In genomic region chr2:110115291-110116032, GRCh38 we compare ENCODE assay signal across 8 cellular contexts. TPM values are rescaled to one million over a fixed set of nuclear protein-coding genes. Genes with fewer than 3 reads are reported as not detected.
DNase-seq lines count a peak whose midpoint lies in the region; ATAC-seq, FAIRE-seq and TF ChIP-seq lines count a peak whose summit lies in the region.

Gene MALL (minus strand): TSS chr2:110115822. CDS start chr2:110115792, 30 bp downstream.

- peaks cover 6% of the 10 kb centered on the region for H3K79me2 ChIP-seq in SK-N-SH (ENCODE audit: insufficient read depth)

- H3K9ac ChIP-seq in SK-N-SH (no peak within 1 kb of the TSS), rectal smooth muscle tissue (ENCODE audit: low read length) (peak within 1 kb of the TSS; percentile 56)

- no peak within 1 kb of the TSS for H3K4me2 ChIP-seq in SK-N-SH

- TF ChIP-seq CTCF in SK-N-SH (IDR thresholded peaks at IDR 0.05), result no peak
- no peak for TF ChIP-seq CTCF in heart left ventricle (IDR thresholded peaks at IDR 0.05)

- H3F3A ChIP-seq in SK-N-SH (replicated peaks; ENCODE audit: insufficient read depth), result no peaks in the 10 kb centered on the region

- no peak for TF ChIP-seq RAD21 in SK-N-SH (IDR thresholded peaks at IDR 0.05; ENCODE audit: low read length)

- WGBS in SK-N-SH (ENCODE audit: low lambda C conversion rate), result 52% methylated on average over 32 of the region's 62 CpGs
- 6 to 16% (median 8%) methylated on average over 61 to 62 of the region's 62 CpGs for whole genome bisulfite sequencing in heart left ventricle, 4 donors

- FAIRE-seq in GM19239 (lab: Jason Lieb, UNC), result no peak

- CTCF ChIA-PET in SK-N-SH (lab: Yijun Ruan, JAX), result interaction anchor here (0.7 to 2.2 kb wide), 7 partner anchors 9 to 42 kb away, joined by 3 to 7 read pairs (median 4); no protein-coding TSS in a partner anchor

- peak; percentile 43 to 78 (median 72) for ATAC-seq in heart left ventricle
- no peak for ATAC-seq in HG02623 (IDR thresholded peaks at IDR 0.05; ENCODE audit: unreplicated experiment)
- ATAC-seq in HG02852 (IDR thresholded peaks at IDR 0.05; ENCODE audit: unreplicated experiment), result no peak

- no peaks in the 10 kb centered on the region for H4K20me1 ChIP-seq in SK-N-SH (ENCODE audit: insufficient read depth)

- POLR2A ChIA-PET in SK-N-SH (lab: Yijun Ruan, JAX), result no interaction called here

- peak within 1 kb of the TSS in 1 of 2 experiments; percentile 27; a peak in 2 of 4 replicates for H3K27ac ChIP-seq in SK-N-SH (ENCODE audit: low read depth in 2 of 2, low read length in 1 of 2)
- H3K27ac ChIP-seq in heart left ventricle, result peak within 1 kb of the TSS; percentile 37 to 88 (median 84)
- H3K27ac ChIP-seq in rectal smooth muscle tissue (ENCODE audit: low read depth, low read length), result peak within 1 kb of the TSS; percentile 55

- intact Hi-C loops in heart left ventricle (cut with DNase I), result loop anchor here in 5 of 10 donors (1.0 to 5.0 kb wide), 3 partner anchors 9 to 42 kb away; no protein-coding TSS in a partner anchor

- no peak for TF ChIP-seq EP300 in SK-N-SH (IDR thresholded peaks at IDR 0.05; ENCODE audit: borderline replicate concordance in 1 of 2, low read depth in 1 of 2, low read length in 1 of 2)

- H3K4me1 ChIP-seq in SK-N-SH (ENCODE audit: control insufficient read depth in 1 of 2, insufficient read depth in 2 of 2, low read depth in 1 of 2, low read length in 1 of 2) (peaks cover 0 to 8% of the 10 kb centered on the region in 2 experiments; a peak in 3 of 4 replicates), heart left ventricle (peaks cover 0 to 46% (median 22%) of the 10 kb centered on the region in 12 donors), rectal smooth muscle tissue (ENCODE audit: control insufficient read depth, insufficient read depth, low read length) (peaks cover 2% of the 10 kb centered on the region)

- peaks cover 0 to 2% of the 10 kb centered on the region in 2 experiments for H3K36me3 ChIP-seq in SK-N-SH (replicated peaks in 1 of 2; ENCODE audit: control insufficient read depth in 1 of 2, insufficient read depth in 2 of 2, low read length in 1 of 2)
- no peaks in the 10 kb centered on the region for H3K36me3 ChIP-seq in heart left ventricle
- no peaks in the 10 kb centered on the region for H3K36me3 ChIP-seq in rectal smooth muscle tissue (ENCODE audit: control insufficient read depth, insufficient read depth, low read length)

- H3K9me3 ChIP-seq in SK-N-SH (no peaks in the 10 kb centered on the region), heart left ventricle (peaks cover 0 to 4% (median 0%) of the 10 kb centered on the region in 12 donors)

- H3K4me3 ChIP-seq in SK-N-SH (ENCODE audit: low read depth in 2 of 2, low read length in 1 of 2) (peak within 1 kb of the TSS; percentile 6 to 35; a peak in 3 of 4 replicates), heart left ventricle (peak within 1 kb of the TSS; percentile 20 to 69 (median 56)), rectal smooth muscle tissue (ENCODE audit: low read length) (peak within 1 kb of the TSS; percentile 61)

- DNase-seq in EL (peak; percentile 26), SK-N-SH (peak; percentile 75), heart left ventricle (peak in 2 of 5 donors; percentile 59 to 65), GM19239 (ENCODE audit: insufficient read length, low spot score) (no peak)
- DNase-seq in central memory CD4-positive, alpha-beta T cell, result no peak

- H3K9me2 ChIP-seq in SK-N-SH, result no peaks in the 10 kb centered on the region

- H3K27me3 ChIP-seq in SK-N-SH (ENCODE audit: insufficient read depth) (no peaks in the 10 kb centered on the region), heart left ventricle (peaks cover 0 to 27% (median 17%) of the 10 kb centered on the region in 9 donors), rectal smooth muscle tissue (ENCODE audit: control insufficient read depth, insufficient read depth, low read length) (peaks cover 23% of the 10 kb centered on the region)

- H2AFZ ChIP-seq in SK-N-SH (ENCODE audit: low read depth), result peak within 1 kb of the TSS; percentile 59

- TF ChIP-seq POLR2A in heart left ventricle (IDR thresholded peaks at IDR 0.05), result peak in 1 of 2 donors; percentile 51

TF ChIP-seq in SK-N-SH, 30 proteins besides CTCF, POLR2A, EP300 and RAD21:
- no peak for TF ChIP-seq USF2 (IDR thresholded peaks at IDR 0.05; ENCODE audit: borderline replicate concordance, low read depth, low read length)
- no peak for TF ChIP-seq ZBTB33 (IDR thresholded peaks at IDR 0.05; ENCODE audit: borderline replicate concordance, low read depth)
- no peak for TF ChIP-seq CHD2 (IDR thresholded peaks at IDR 0.05; ENCODE audit: low read length, partially characterized antibody)
- no peak for TF ChIP-seq RCOR1 (IDR thresholded peaks at IDR 0.05; ENCODE audit: low read length)
- TF ChIP-seq TEAD4 (IDR thresholded peaks at IDR 0.05; ENCODE audit: borderline replicate concordance, insufficient read depth), result no peak
- no peak for TF ChIP-seq JUND (IDR thresholded peaks at IDR 0.05)
- no peak for TF ChIP-seq RXRA (IDR thresholded peaks at IDR 0.05; ENCODE audit: borderline replicate concordance, low read depth)
- TF ChIP-seq NRF1 (IDR thresholded peaks at IDR 0.05; ENCODE audit: low read depth, low read length), result no peak
- no peak for TF ChIP-seq MAX (IDR thresholded peaks at IDR 0.05; ENCODE audit: low read depth)

RNA-seq across cellular contexts. Expression of gene MALL, which starts in this region (rescaled TPM):
- 1.7 and 5.2 TPM in 2 replicates for polyA plus RNA-seq in SK-N-SH (2012; rRNA removed)
- 4.1 and 5.1 TPM in 2 replicates for polyA plus RNA-seq in SK-N-SH (2012; cell fraction: cytosol; rRNA removed)
- 2.1 and 2.4 TPM in 2 replicates for polyA plus RNA-seq in SK-N-SH (2012; cell fraction: nucleus; rRNA removed)
- total RNA-seq in heart left ventricle, result 10 to 100 TPM in 8 of 9 donors, 1 to 10 TPM in 1; 8.0 to 36.7 (median 16.5) TPM
- 10 to 100 TPM in 1 of 2 donors, 1 to 10 TPM in 1; 6.9 to 13.6 TPM for polyA plus RNA-seq in heart left ventricle

Comparison
In these comparisons a context has a peak if more than half of its experiments do, and no peak if none do; other contexts are left out.
1. DNase-seq: peak in EL (single experiment) and SK-N-SH (single experiment); none in central memory CD4-positive, alpha-beta T cell (single experiment) and GM19239 (single experiment).
2. ATAC-seq: peak in heart left ventricle (4 of 4); none in HG02623 (single experiment) and HG02852 (single experiment).
3. Peak in every context shown above with its lines, with median percentiles within 50 percentile points of each other: H3K4me3 ChIP-seq.